Comparison of ENCODE assay signal across 10 cellular contexts in the genomic region with DNA sequence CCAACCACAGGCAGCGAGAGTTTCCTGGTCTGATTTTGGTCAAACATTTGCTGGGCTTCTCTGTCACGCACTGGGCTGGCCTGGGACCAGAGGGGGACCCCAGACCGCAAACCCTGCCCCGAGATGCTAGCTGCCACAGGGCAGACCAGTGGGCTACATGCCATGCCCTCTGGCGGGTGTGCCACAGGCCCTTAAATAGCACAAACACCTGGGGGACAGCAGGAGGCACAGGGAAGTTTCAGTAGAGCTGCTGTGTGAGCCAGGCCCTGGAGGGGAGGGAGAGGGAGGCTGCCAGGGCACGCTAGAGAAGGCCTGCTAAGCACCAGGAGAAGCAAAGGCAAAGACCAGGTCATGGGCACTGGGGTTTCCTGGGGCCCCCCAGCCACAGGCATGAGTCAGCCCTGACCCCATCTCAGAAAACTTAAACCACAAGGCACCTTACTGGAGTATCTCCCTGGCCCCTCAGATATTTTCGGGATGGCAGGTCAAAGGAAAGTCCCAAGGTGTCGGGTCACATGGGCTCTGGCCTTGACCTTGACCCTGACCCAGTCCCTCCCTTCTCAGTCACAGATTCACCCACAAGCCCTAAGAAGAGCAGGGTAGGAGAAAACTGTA. TPM values are rescaled to one million over a fixed set of nuclear protein-coding genes. Genes with fewer than 3 reads are reported as not detected.
DNase-seq lines count a peak whose midpoint lies in the region; ATAC-seq and TF ChIP-seq lines count a peak whose summit lies in the region.
"Had no signal": no experiment of that assay in that cellular context is flagged by ENCODE, and none has a peak within 500 bp of the region (broad histone marks: within the 10 kb centered on the region; RNA-seq: fewer than 3 reads in every experiment).

No MANE protein-coding gene starts in this region.

- H3K27ac Mint-ChIP-seq in T-cell: peak overlapping the region; percentile 63 to 64

- no peak for TF ChIP-seq CTCF in Peyer's patch (IDR thresholded peaks at IDR 0.05)

- TF ChIP-seq POLR2A in Peyer's patch (IDR thresholded peaks at IDR 0.05): no peak

- H3K36me3 Mint-ChIP-seq in T-cell: peaks cover 7% of the 10 kb centered on the region

- no peaks in the 10 kb centered on the region for H3K27me3 ChIP-seq in Peyer's patch

- peaks cover 31 to 68% (median 54%) of the 10 kb centered on the region in 3 donors for H3K4me1 Mint-ChIP-seq in T-cell

- H3K27ac ChIP-seq in mesodermal cell (ENCODE audit: low read depth, low read length, severe bottlenecking) (peak overlapping the region; percentile 49), Peyer's patch (peak overlapping the region in 2 of 4 donors; percentile 25 to 44)
- H3K27ac ChIP-seq: parathyroid adenoma had no signal

- H3K4me1 ChIP-seq in mesodermal cell (ENCODE audit: control insufficient read depth, insufficient read depth, low read length, poor library complexity, severe bottlenecking): peaks cover 13% of the 10 kb centered on the region
- peaks cover 0 to 31% (median 10%) of the 10 kb centered on the region in 4 donors for H3K4me1 ChIP-seq in Peyer's patch
- H3K4me1 ChIP-seq: parathyroid adenoma had no signal

- no peak overlapping the region for H3K4me3 Mint-ChIP-seq in T-cell

- DNase-seq in T-cell (no peak), HT-29 (ENCODE audit: low spot score) (no peak), NCI-H510A (lab: John Stamatoyannopoulos, UW) (no peak), Peyer's patch (no peak), NCI-H2227 treated with DMSO at 0.1 percent for 48 hours (lab: John Stamatoyannopoulos, UW) (no peak)
- DNase-seq: SHP77 treated with DMSO at 0.1 percent for 48 hours had no signal

- CTCF ChIA-PET in T-cell (lab: Charles Lee): no interaction called here

- no peaks in the 10 kb centered on the region for H3K36me3 ChIP-seq in mesodermal cell (ENCODE audit: control insufficient read depth, insufficient read depth, low read length)
- H3K36me3 ChIP-seq in Peyer's patch: no peaks in the 10 kb centered on the region

- WGBS in mesodermal cell (ENCODE audit: insufficient coverage in 2 of 2), 2 experiments: 83 to 91% methylated on average over 4 to 8 of the region's 8 CpGs

- no peaks in the 10 kb centered on the region for H3K27me3 Mint-ChIP-seq in T-cell

- POLR2A ChIA-PET in T-cell (lab: Charles Lee): no interaction called here

- H3K9me3 Mint-ChIP-seq in T-cell: no peaks in the 10 kb centered on the region

- no peak overlapping the region for H3K4me3 ChIP-seq in mesodermal cell (ENCODE audit: extremely low read depth, insufficient read depth, low read length, poor library complexity, severe bottlenecking)
- H3K4me3 ChIP-seq in Peyer's patch: no peak overlapping the region

- H3K9me3 ChIP-seq in mesodermal cell (ENCODE audit: control insufficient read depth, low read length) (peaks cover 4% of the 10 kb centered on the region), Peyer's patch (no peaks in the 10 kb centered on the region)

- ATAC-seq in GM18517 (IDR thresholded peaks at IDR 0.05; ENCODE audit: unreplicated experiment) (peak; percentile 55), HG02642 (IDR thresholded peaks at IDR 0.05; ENCODE audit: poor library complexity, unreplicated experiment) (peak; percentile 58), T-cell (replicated peaks in 1 of 4) (no peak)

RNA-seq across cellular contexts. Expression of gene ITPK1, which starts 29.2 kb away (rescaled TPM):
- total RNA-seq in T-cell: 10 to 100 TPM; 28.0 to 43.0 (median 39.5) TPM
- 20.5 TPM for polyA plus RNA-seq in mesodermal cell (2013, experiment 1 of 2)
- polyA plus RNA-seq in mesodermal cell (2013, experiment 2 of 2): 17.4 TPM
- total RNA-seq in HT-29 (2014; rRNA removed; shearing (Covaris generic)): 80.3 and 92.0 TPM in 2 replicates
- total RNA-seq in Peyer's patch: 100 to 1,000 TPM; 132 to 172 (median 157) TPM

Comparison
In these comparisons a context has a peak if more than half of its experiments do, and no peak if none do; other contexts are left out.
1. ATAC-seq: peak in GM18517 (single experiment) and HG02642 (single experiment); none in T-cell (0 of 4).